In genomic region chr12:55682087-55682796, GRCh38 we compare ENCODE assay signal across 12 cellular contexts. TPM values are rescaled to one million over a fixed set of nuclear protein-coding genes. Genes with fewer than 3 reads are reported as not detected.
A peak's percentile ranks its signal among the peaks of the same experiment; 100 is the strongest.
DNase-seq lines count a peak whose midpoint lies in the region; ATAC-seq, FAIRE-seq and TF ChIP-seq lines count a peak whose summit lies in the region.
"Had no signal": no experiment of that assay in that cellular context is flagged by ENCODE, and none has a peak within 500 bp of the region (broad histone marks: within the 10 kb centered on the region; RNA-seq: fewer than 3 reads in every experiment).

No MANE protein-coding gene starts in this region.

- no peak overlapping the region for H4K5ac ChIP-seq in H1 (ENCODE audit: insufficient read length, low read depth, low read length)

- TF ChIP-seq CTCF in H1 (IDR thresholded peaks at IDR 0.05; ENCODE audit: control extremely low read depth in 1 of 3, insufficient read depth in 1 of 3, low read depth in 1 of 3, low read length in 3 of 3) (no peak), upper lobe of right lung (IDR thresholded peaks at IDR 0.05) (no peak), prostate gland (IDR thresholded peaks at IDR 0.05) (no peak)

- no peak overlapping the region for H3K27ac ChIP-seq in H1 (ENCODE audit: low read depth, low read length)
- H3K27ac ChIP-seq in mucosa of rectum (ENCODE audit: low read depth in 2 of 2, low read length in 2 of 2) = peak overlapping the region in 1 of 2 donors; percentile 46
- H3K27ac ChIP-seq in upper lobe of right lung = no peak overlapping the region
- H3K27ac ChIP-seq in prostate gland = no peak overlapping the region
- H3K27ac ChIP-seq: breast epithelium, SJSA1 had no signal

- no peak for TF ChIP-seq EP300 in H1 (IDR thresholded peaks at IDR 0.05; ENCODE audit: borderline replicate concordance in 1 of 2, low read depth in 2 of 2, low read length in 2 of 2)

- H2BK120ac ChIP-seq in H1 (replicated peaks; ENCODE audit: low read depth, low read length) = peak overlapping the region; percentile 5

- H3K4me1 ChIP-seq in H1 (replicated peaks in 1 of 4; ENCODE audit: control insufficient read depth in 3 of 4, insufficient read depth in 4 of 4, low read length in 3 of 4) (peaks cover 0 to 12% (median 5%) of the 10 kb centered on the region in 4 experiments; a peak in 4 of 7 replicates), mucosa of rectum (ENCODE audit: control insufficient read depth in 2 of 2, insufficient read depth in 2 of 2, low read length in 2 of 2) (peaks cover 7 to 13% of the 10 kb centered on the region in 2 donors), upper lobe of right lung (peaks cover 8% of the 10 kb centered on the region), prostate gland (replicated peaks) (no peaks in the 10 kb centered on the region)
- H3K4me1 ChIP-seq: breast epithelium, SJSA1 had no signal

- no peak overlapping the region for H2BK20ac ChIP-seq in H1 (ENCODE audit: low read length)

- H4K91ac ChIP-seq in H1 (replicated peaks; ENCODE audit: insufficient read length, low read length) = peak overlapping the region; percentile 47

- no peak for TF ChIP-seq POLR2A in H1 (IDR thresholded peaks at IDR 0.05; ENCODE audit: control extremely low read depth in 1 of 2, low read depth in 2 of 2, low read length in 2 of 2)
- no peak for TF ChIP-seq POLR2A in prostate gland (IDR thresholded peaks at IDR 0.05)

- H3K79me2 ChIP-seq in H1 (ENCODE audit: control insufficient read depth in 1 of 2, insufficient read depth in 2 of 2, low read length in 2 of 2) = no peaks in the 10 kb centered on the region

- intact Hi-C loops in upper lobe of right lung (cut with DNase I) (no loop called here), prostate gland (cut with DNase I) (no loop called here)

- no peak overlapping the region for H2AK5ac ChIP-seq in H1 (ENCODE audit: low read depth, low read length)

- no peak for FAIRE-seq in H1 (lab: Jason Lieb, UNC)

- H3K9ac ChIP-seq in H1 (replicated peaks in 1 of 4; ENCODE audit: extremely low read depth in 1 of 4, low read depth in 3 of 4, low read length in 3 of 4) (no peak overlapping the region), mucosa of rectum (ENCODE audit: low read depth in 1 of 2, low read length in 2 of 2) (peak overlapping the region; percentile 28 to 58)

- H3K23me2 ChIP-seq in H1 (ENCODE audit: low read depth, low read length) = no peaks in the 10 kb centered on the region

- peak overlapping the region; percentile 91; the same call in 1 of the 2 replicates for H3K18ac ChIP-seq in H1 (ENCODE audit: extremely low read depth, low read length)

- no peaks in the 10 kb centered on the region for H3K27me3 ChIP-seq in H1 (replicated peaks in 1 of 4; ENCODE audit: control insufficient read depth in 3 of 4, extremely low read depth in 1 of 4, insufficient read depth in 3 of 4, low read length in 3 of 4)
- H3K27me3 ChIP-seq in mucosa of rectum (ENCODE audit: control insufficient read depth in 2 of 2, insufficient read depth in 2 of 2, low read length in 2 of 2) = no peaks in the 10 kb centered on the region
- H3K27me3 ChIP-seq in upper lobe of right lung = no peaks in the 10 kb centered on the region
- peaks cover 2% of the 10 kb centered on the region for H3K27me3 ChIP-seq in prostate gland (replicated peaks; ENCODE audit: insufficient read depth)
- H3K27me3 ChIP-seq: breast epithelium had no signal

- ATAC-seq in upper lobe of right lung (no peak), GM19023 (IDR thresholded peaks at IDR 0.05; ENCODE audit: unreplicated experiment) (no peak)

- no peak overlapping the region for H3K4ac ChIP-seq in H1 (replicated peaks; ENCODE audit: insufficient read length, low read depth, low read length)

- DNase-seq in DMS 273 (lab: John Stamatoyannopoulos, UW; ENCODE audit: unreplicated experiment) = peak; percentile 51
- no peak for DNase-seq in DMS 273 treated with DMSO at 0.1 percent for 48 hours (lab: John Stamatoyannopoulos, UW)
- no peak for DNase-seq in H1 (ENCODE audit: low read depth in 1 of 2, low spot score in 2 of 2)
- no peak for DNase-seq in upper lobe of right lung
- DNase-seq in prostate gland (ENCODE audit: low spot score) = no peak
- DNase-seq in NCI-H524 (lab: John Stamatoyannopoulos, UW) = no peak
- DNase-seq: NCI-H1436 had no signal

- peak overlapping the region in 2 of 4 experiments; percentile 21 to 44; a peak in 3 of 8 replicates for H3K4me3 ChIP-seq in H1 (ENCODE audit: extremely low read depth in 1 of 4, insufficient read depth in 2 of 4, low read depth in 3 of 4, low read length in 4 of 4)
- H3K4me3 ChIP-seq in mucosa of rectum (ENCODE audit: low read length in 2 of 2) = peak overlapping the region; percentile 68 to 81
- H3K4me3 ChIP-seq in upper lobe of right lung = peak overlapping the region; percentile 31
- H3K4me3 ChIP-seq in prostate gland = no peak overlapping the region
- H3K4me3 ChIP-seq: SJSA1 had no signal

- no peaks in the 10 kb centered on the region for H3K79me1 ChIP-seq in H1 (ENCODE audit: low read depth, low read length)

- 90% methylated on average over 13 of the region's 13 CpGs; no CpG with 5 or more reads in 1 of the 2 experiments for WGBS in H1 (ENCODE audit: extremely low coverage in 1 of 2, insufficient coverage in 1 of 2, insufficient read length in 1 of 2, insufficient replicate concordance in 2 of 2, low coverage in 1 of 2, low lambda C conversion rate in 2 of 2, missing lambda C conversion rate in 1 of 2), 2 experiments
- 83% methylated on average over 13 of the region's 13 CpGs for WGBS in prostate gland

- H3K36me3 ChIP-seq in H1 (ENCODE audit: control insufficient read depth in 2 of 4, insufficient read depth in 4 of 4, low read length in 3 of 4) (peaks cover 0 to 9% (median 1%) of the 10 kb centered on the region in 4 experiments; a peak in 3 of 8 replicates), mucosa of rectum (ENCODE audit: control insufficient read depth in 2 of 2, insufficient read depth in 2 of 2, low read length in 2 of 2) (peaks cover 0 to 3% of the 10 kb centered on the region in 2 donors), upper lobe of right lung (no peaks in the 10 kb centered on the region), prostate gland (no peaks in the 10 kb centered on the region)
- H3K36me3 ChIP-seq: breast epithelium, SJSA1 had no signal

- peak overlapping the region; percentile 7; the same call in 1 of the 2 replicates for H2BK12ac ChIP-seq in H1 (ENCODE audit: low read depth, low read length)

- peak overlapping the region; percentile 19 for H4K8ac ChIP-seq in H1 (ENCODE audit: extremely low read depth, insufficient read depth, low read length)

- peak overlapping the region; percentile 47 to 55 for H3K4me2 ChIP-seq in H1 (ENCODE audit: insufficient read depth in 1 of 2, low read depth in 2 of 2, low read length in 2 of 2)

- peak overlapping the region; percentile 94; the same call in 1 of the 2 replicates for H2BK15ac ChIP-seq in H1 (ENCODE audit: low read length)

- H3K23ac ChIP-seq in H1 (ENCODE audit: insufficient read length) = no peak overlapping the region

- H3K56ac ChIP-seq in H1 (replicated peaks; ENCODE audit: insufficient read length, low read depth, low read length) = no peak overlapping the region

- CTCF ChIA-PET in H1 (lab: Charles Lee; ENCODE audit: partially characterized antibody) = interaction anchor here (0.6 to 4.9 kb wide), 21 partner anchors 9 to 344 kb away, joined by 3 to 34 read pairs (median 5); partner anchors contain the start of genes BLOC1S1, CD63, ITGA7 and RDH5

- H2BK5ac ChIP-seq in H1 (ENCODE audit: low read depth, low read length) = peak overlapping the region; percentile 0; the same call in 1 of the 2 replicates

- no peak for TF ChIP-seq RAD21 in H1 (IDR thresholded peaks at IDR 0.05 in 1 of 2, conservative IDR thresholded peaks at IDR 0.05 in 1 of 2; ENCODE audit: low read depth in 2 of 2, low read length in 2 of 2)

- H3K14ac ChIP-seq in H1 (ENCODE audit: insufficient read length) = no peak overlapping the region

- POLR2A ChIA-PET in H1 (lab: Charles Lee; ENCODE audit: partially characterized antibody) = interaction anchor here (1.1 to 2.2 kb wide), 8 partner anchors 11 to 43 kb away, joined by 3 to 10 read pairs (median 4); partner anchors contain the start of genes BLOC1S1 and ITGA7

- 0 out of 2 replicates have a peak overlapping the region, but pooled peaks have one; percentile 47 for H2AFZ ChIP-seq in H1 (ENCODE audit: low read length)

- H4K20me1 ChIP-seq in H1 (replicated peaks in 1 of 2; ENCODE audit: control insufficient read depth in 1 of 2, insufficient read depth in 2 of 2, low read length in 2 of 2) = no peaks in the 10 kb centered on the region

- no peaks in the 10 kb centered on the region for H3K9me3 ChIP-seq in H1 (ENCODE audit: insufficient read depth in 2 of 2, low read depth in 1 of 2, low read length in 1 of 2)
- H3K9me3 ChIP-seq in mucosa of rectum (ENCODE audit: control insufficient read depth in 2 of 2, low read length in 2 of 2) = no peaks in the 10 kb centered on the region
- no peaks in the 10 kb centered on the region for H3K9me3 ChIP-seq in upper lobe of right lung
- H3K9me3 ChIP-seq in prostate gland = no peaks in the 10 kb centered on the region
- H3K9me3 ChIP-seq: breast epithelium, SJSA1 had no signal

RNA-seq across cellular contexts. Expression of gene ITGA7, which starts 25.5 kb away (rescaled TPM):
- 76.4 and 86.1 TPM in 2 replicates for total RNA-seq in H1 (2021; fragmentation: NEBNext Ultra II Directional; extraction: Animal tissue kit (Norgen Biotek cat#: 25700))
- polyA plus RNA-seq in H1 (2011; rRNA removed) = 57.6 and 81.5 TPM in 2 replicates
- polyA plus RNA-seq in H1 (2011; cell fraction: cytosol; rRNA removed) = 83.6 TPM
- 576 TPM for polyA plus RNA-seq in H1 (2011; cell fraction: nucleus; rRNA removed)
- 88.5 to 116 TPM (median 98.2 TPM) in 4 replicates for polyA plus RNA-seq in H1 (2012, experiment 1 of 2)
- polyA plus RNA-seq in H1 (2012, experiment 2 of 2) = 49.5 TPM
- polyA plus RNA-seq in H1 (2013, experiment 1 of 2) = 53.7 TPM
- 44.3 TPM for polyA plus RNA-seq in H1 (2013, experiment 2 of 2)
- polyA minus RNA-seq in H1 (2011; rRNA and poly(A)+ RNA removed) = 39.1 and 41.6 TPM in 2 replicates
- polyA minus RNA-seq in H1 (2011; cell fraction: cytosol; rRNA and poly(A)+ RNA removed) = 30.8 TPM
- 103 TPM for polyA minus RNA-seq in H1 (2011; cell fraction: nucleus; rRNA and poly(A)+ RNA removed)
- total RNA-seq in upper lobe of right lung (14.7 TPM), prostate gland (10 to 100 TPM; 17.4 to 37.0 TPM)

RNA-seq across cellular contexts. Expression of gene BLOC1S1, which starts 33.6 kb away (rescaled TPM):
- 84.3 and 91.1 TPM in 2 replicates for total RNA-seq in H1 (2021; fragmentation: NEBNext Ultra II Directional; extraction: Animal tissue kit (Norgen Biotek cat#: 25700))
- polyA plus RNA-seq in H1 (2011; rRNA removed) = 149 and 185 TPM in 2 replicates
- polyA plus RNA-seq in H1 (2011; cell fraction: cytosol; rRNA removed) = 215 TPM
- 132 TPM for polyA plus RNA-seq in H1 (2011; cell fraction: nucleus; rRNA removed)
- 124 to 187 TPM (median 163 TPM) in 4 replicates for polyA plus RNA-seq in H1 (2012, experiment 1 of 2)
- polyA plus RNA-seq in H1 (2012, experiment 2 of 2) = 152 TPM
- 87.5 TPM for polyA plus RNA-seq in H1 (2013, experiment 1 of 2)
- 85.4 TPM for polyA plus RNA-seq in H1 (2013, experiment 2 of 2)
- polyA minus RNA-seq in H1 (2011; rRNA and poly(A)+ RNA removed) = 41.3 and 44.1 TPM in 2 replicates
- polyA minus RNA-seq in H1 (2011; cell fraction: cytosol; rRNA and poly(A)+ RNA removed) = 24.3 TPM
- 27.7 TPM for polyA minus RNA-seq in H1 (2011; cell fraction: nucleus; rRNA and poly(A)+ RNA removed)
- total RNA-seq in upper lobe of right lung = 129 TPM
- 100 to 1,000 TPM; 151 to 240 TPM for total RNA-seq in prostate gland

RNA-seq across cellular contexts. Expression of gene RDH5, which starts 38.0 kb away (rescaled TPM):
- total RNA-seq in H1 (2021; fragmentation: NEBNext Ultra II Directional; extraction: Animal tissue kit (Norgen Biotek cat#: 25700)) = 4.2 and 4.5 TPM in 2 replicates
- 6.0 and 7.1 TPM in 2 replicates for polyA plus RNA-seq in H1 (2011; rRNA removed)
- 8.7 TPM for polyA plus RNA-seq in H1 (2011; cell fraction: cytosol; rRNA removed)
- polyA plus RNA-seq in H1 (2011; cell fraction: nucleus; rRNA removed) = 14.0 TPM
- 5.4 to 9.4 TPM (median 6.1 TPM) in 4 replicates for polyA plus RNA-seq in H1 (2012, experiment 1 of 2)
- polyA plus RNA-seq in H1 (2012, experiment 2 of 2) = 2.8 TPM
- polyA plus RNA-seq in H1 (2013, experiment 1 of 2) = 5.6 TPM
- 4.7 TPM for polyA plus RNA-seq in H1 (2013, experiment 2 of 2)
- polyA minus RNA-seq in H1 (2011; rRNA and poly(A)+ RNA removed) = 6.7 and 7.3 TPM in 2 replicates
- polyA minus RNA-seq in H1 (2011; cell fraction: cytosol; rRNA and poly(A)+ RNA removed) = 3.8 TPM
- 14.1 TPM for polyA minus RNA-seq in H1 (2011; cell fraction: nucleus; rRNA and poly(A)+ RNA removed)
- total RNA-seq in upper lobe of right lung (6.0 TPM), prostate gland (10 to 100 TPM in 1 of 2 donors, 1 to 10 TPM in 1; 5.7 to 12.6 TPM)

RNA-seq across cellular contexts. Expression of gene OR10P1, which starts 45.5 kb away (rescaled TPM):
- total RNA-seq in H1 (2021; fragmentation: NEBNext Ultra II Directional; extraction: Animal tissue kit (Norgen Biotek cat#: 25700)) = not detected in 2 replicates
- polyA plus RNA-seq in H1 (2011; rRNA removed) = not detected in 2 replicates
- polyA plus RNA-seq in H1 (2011; cell fraction: cytosol; rRNA removed) = not detected
- not detected for polyA plus RNA-seq in H1 (2011; cell fraction: nucleus; rRNA removed)
- polyA plus RNA-seq in H1 (2012, experiment 1 of 2) = not detected in 4 replicates
- not detected for polyA plus RNA-seq in H1 (2012, experiment 2 of 2)
- polyA plus RNA-seq in H1 (2013, experiment 1 of 2) = not detected
- not detected for polyA plus RNA-seq in H1 (2013, experiment 2 of 2)
- polyA minus RNA-seq in H1 (2011; rRNA and poly(A)+ RNA removed) = not detected in 2 replicates
- polyA minus RNA-seq in H1 (2011; cell fraction: cytosol; rRNA and poly(A)+ RNA removed) = not detected
- not detected for polyA minus RNA-seq in H1 (2011; cell fraction: nucleus; rRNA and poly(A)+ RNA removed)
- total RNA-seq in upper lobe of right lung (not detected), prostate gland (not detected)
- total RNA-seq: breast epithelium, SJSA1 had no signal
- polyA plus RNA-seq: neural cell had no signal

RNA-seq across cellular contexts. Expression of gene CD63, which starts 46.6 kb away (rescaled TPM):
- 440 and 460 TPM in 2 replicates for total RNA-seq in H1 (2021; fragmentation: NEBNext Ultra II Directional; extraction: Animal tissue kit (Norgen Biotek cat#: 25700))
- polyA plus RNA-seq in H1 (2011; rRNA removed) = 525 and 526 TPM in 2 replicates
- polyA plus RNA-seq in H1 (2011; cell fraction: cytosol; rRNA removed) = 544 TPM
- polyA plus RNA-seq in H1 (2011; cell fraction: nucleus; rRNA removed) = 196 TPM
- polyA plus RNA-seq in H1 (2012, experiment 1 of 2) = 431 to 625 TPM (median 595 TPM) in 4 replicates
- polyA plus RNA-seq in H1 (2012, experiment 2 of 2) = 1,065 TPM
- polyA plus RNA-seq in H1 (2013, experiment 1 of 2) = 1,099 TPM
- 1,353 TPM for polyA plus RNA-seq in H1 (2013, experiment 2 of 2)
- 146 and 194 TPM in 2 replicates for polyA minus RNA-seq in H1 (2011; rRNA and poly(A)+ RNA removed)
- polyA minus RNA-seq in H1 (2011; cell fraction: cytosol; rRNA and poly(A)+ RNA removed) = 119 TPM
- 71.1 TPM for polyA minus RNA-seq in H1 (2011; cell fraction: nucleus; rRNA and poly(A)+ RNA removed)
- total RNA-seq in upper lobe of right lung (1,158 TPM), prostate gland (100 to 1,000 TPM; 485 to 585 TPM)

Comparison
In these comparisons a context has a peak if more than half of its experiments do, and no peak if none do; other contexts are left out.
1. H3K4me3 ChIP-seq: peak in mucosa of rectum (2 of 2) and upper lobe of right lung (single experiment); none in prostate gland (0 of 2).
2. H3K9ac ChIP-seq: peak in mucosa of rectum (2 of 2); none in H1 (0 of 4).